ENCODE assay signal across 23 cellular contexts in genomic region chr6:3263091-3263490, GRCh38. TPM values are rescaled to one million over a fixed set of nuclear protein-coding genes. Genes with fewer than 3 reads are reported as not detected.
A peak's percentile ranks its signal among the peaks of the same experiment; 100 is the strongest.
DNase-seq lines count a peak whose midpoint lies in the region; ATAC-seq lines count a peak whose summit lies in the region.
"Had no signal": no experiment of that assay in that cellular context is flagged by ENCODE, and none has a peak within 500 bp of the region (broad histone marks: within the 10 kb centered on the region; RNA-seq: fewer than 3 reads in every experiment).

No MANE protein-coding gene starts in this region.

- no peak for DNase-seq in activated CD8-positive, alpha-beta memory T cell treated with anti-CD3 and anti-CD28 coated beads, Interleukin-2, amount 10 ng/mL, durations not matched to agents 7 days and 5 days
- DNase-seq in activated CD8-positive, alpha-beta memory T cell treated with anti-CD3 and anti-CD28 coated beads for 24 hours: no peak
- peak; percentile 43 for DNase-seq in H7
- peak; percentile 49 for DNase-seq in dermis blood vessel endothelial cell
- peak; percentile 62 for DNase-seq in renal cortical epithelial cell (ENCODE audit: low read depth)
- no peak for DNase-seq in NCI-H2107 (lab: John Stamatoyannopoulos, UW)
- no peak for DNase-seq in NCI-H345 (lab: John Stamatoyannopoulos, UW)
- DNase-seq in NCI-H748 (lab: John Stamatoyannopoulos, UW; ENCODE audit: unreplicated experiment): no peak
- DNase-seq: activated effector memory CD4-positive, alpha-beta T cell treated with Interleukin-2 at 50 U/mL for 16 hours; amniotic stem cell; DMS153; GF-D8; NCI-H1092 treated with DMSO at 0.1 percent for 48 hours; NCI-H2029 treated with DMSO at 0.1 percent for 48 hours; NCI-H446; occipital lobe had no signal

- H3K4me3 Mint-ChIP-seq in activated CD8-positive, alpha-beta memory T cell treated with anti-CD3 and anti-CD28 coated beads, Interleukin-2, amount 10 ng/mL, durations not matched to agents 7 days and 5 days: no peak overlapping the region
- H3K4me3 Mint-ChIP-seq: dendritic cell treated with granulocyte-macrophage colony-stimulating factor and Interleukin-4, amounts not matched to agents 40 ng/mL and 50 ng/mL, for 4 days; GM23338 had no signal

- no peak for ATAC-seq in activated CD8-positive, alpha-beta memory T cell treated with anti-CD3 and anti-CD28 coated beads, Interleukin-2, amount 10 ng/mL, durations not matched to agents 7 days and 5 days
- ATAC-seq: activated CD4-positive, CD25-positive, alpha-beta regulatory T cell treated with anti-CD3 and anti-CD28 coated beads, Interleukin-2, amount 50 U/mL, for 24 hours; GM23338 had no signal

- H3K9me3 Mint-ChIP-seq in activated CD8-positive, alpha-beta memory T cell treated with anti-CD3 and anti-CD28 coated beads, Interleukin-2, amount 10 ng/mL, durations not matched to agents 7 days and 5 days (ENCODE audit: low read depth): no peaks in the 10 kb centered on the region
- H3K9me3 Mint-ChIP-seq: dendritic cell treated with granulocyte-macrophage colony-stimulating factor and Interleukin-4, amounts not matched to agents 40 ng/mL and 50 ng/mL, for 4 days; GM23338 had no signal

- no peaks in the 10 kb centered on the region for H3K27me3 ChIP-seq in H7 (ENCODE audit: control insufficient read depth, insufficient read depth, low read length)
- H3K27me3 ChIP-seq: BLaER1 treated with 17β-estradiol and CSF1 and Interleukin-3, amounts not matched to agents 10 nM and 100 nM; cardiac muscle cell; right atrium auricular region had no signal

- H3K27ac Mint-ChIP-seq in activated CD8-positive, alpha-beta memory T cell treated with anti-CD3 and anti-CD28 coated beads, Interleukin-2, amount 10 ng/mL, durations not matched to agents 7 days and 5 days: peak overlapping the region; percentile 2
- H3K27ac Mint-ChIP-seq: dendritic cell treated with granulocyte-macrophage colony-stimulating factor and Interleukin-4, amounts not matched to agents 40 ng/mL and 50 ng/mL, for 4 days; GM23338 had no signal

- H3K27me3 Mint-ChIP-seq in activated CD8-positive, alpha-beta memory T cell treated with anti-CD3 and anti-CD28 coated beads, Interleukin-2, amount 10 ng/mL, durations not matched to agents 7 days and 5 days: no peaks in the 10 kb centered on the region
- H3K27me3 Mint-ChIP-seq: dendritic cell treated with granulocyte-macrophage colony-stimulating factor and Interleukin-4, amounts not matched to agents 40 ng/mL and 50 ng/mL, for 4 days had no signal

- H3K36me3 Mint-ChIP-seq in activated CD8-positive, alpha-beta memory T cell treated with anti-CD3 and anti-CD28 coated beads, Interleukin-2, amount 10 ng/mL, durations not matched to agents 7 days and 5 days: peaks cover 17% of the 10 kb centered on the region

- peaks cover 11% of the 10 kb centered on the region for H3K36me3 ChIP-seq in H7 (replicated peaks; ENCODE audit: control insufficient read depth, insufficient read depth, low read length)

- peaks cover 40% of the 10 kb centered on the region for H3K4me1 Mint-ChIP-seq in activated CD8-positive, alpha-beta memory T cell treated with anti-CD3 and anti-CD28 coated beads, Interleukin-2, amount 10 ng/mL, durations not matched to agents 7 days and 5 days

- no peak overlapping the region for H3K4me3 ChIP-seq in H7 (ENCODE audit: insufficient read depth, low read depth, low read length)
- H3K4me3 ChIP-seq: BLaER1 treated with 17β-estradiol and CSF1 and Interleukin-3, amounts not matched to agents 10 nM and 100 nM; cardiac muscle cell; GM23338; right atrium auricular region; thoracic aorta had no signal

- CTCF ChIA-PET in activated CD8-positive, alpha-beta memory T cell treated with anti-CD3 and anti-CD28 coated beads, Interleukin-2, amount 10 ng/mL, durations not matched to agents 7 days and 5 days (lab: Charles Lee): interaction anchor here (1.1 to 5.5 kb wide), 3 partner anchors 12 to 142 kb away, joined by 4 to 46 read pairs (median 9); no protein-coding TSS in a partner anchor

RNA-seq across cellular contexts. Expression of gene PSMG4, which starts 4.3 kb away (rescaled TPM):
- 10 to 100 TPM; 24.4 TPM for total RNA-seq in activated CD8-positive, alpha-beta memory T cell treated with anti-CD3 and anti-CD28 coated beads, Interleukin-2, amount 10 ng/mL, durations not matched to agents 7 days and 5 days
- total RNA-seq in H7 (2014; rRNA removed; shearing (Covaris generic)): 20.9 and 37.9 TPM in 2 replicates
- 31.8 and 33.5 TPM in 2 replicates for total RNA-seq in dermis blood vessel endothelial cell
- total RNA-seq in renal cortical epithelial cell: 13.1 and 24.8 TPM in 2 replicates

RNA-seq across cellular contexts. Expression of gene TUBB2B, which starts 35.6 kb away (rescaled TPM):
- not detected for total RNA-seq in activated CD8-positive, alpha-beta memory T cell treated with anti-CD3 and anti-CD28 coated beads, Interleukin-2, amount 10 ng/mL, durations not matched to agents 7 days and 5 days
- total RNA-seq in H7 (2014; rRNA removed; shearing (Covaris generic)): 1,817 and 1,848 TPM in 2 replicates
- total RNA-seq in dermis blood vessel endothelial cell: 6.7 and 9.7 TPM in 2 replicates
- total RNA-seq in renal cortical epithelial cell: 21.6 and 53.5 TPM in 2 replicates

Comparison
In these comparisons a context has a peak if more than half of its experiments do, and no peak if none do; other contexts are left out.
1. DNase-seq: peak in H7 (single experiment), dermis blood vessel endothelial cell (single experiment) and renal cortical epithelial cell (single experiment); none in activated CD8-positive, alpha-beta memory T cell treated with anti-CD3 and anti-CD28 coated beads, Interleukin-2, amount 10 ng/mL, durations not matched to agents 7 days and 5 days (single experiment), activated CD8-positive, alpha-beta memory T cell treated with anti-CD3 and anti-CD28 coated beads for 24 hours (single experiment), NCI-H2107 (single experiment), NCI-H345 (single experiment) and NCI-H748 (single experiment).
2. RNA of gene TUBB2B, which starts 35.6 kb away (total RNA-seq): 1,817 to 1,848 TPM in H7; 21.6 to 53.5 TPM in renal cortical epithelial cell, 6.7 to 9.7 TPM in dermis blood vessel endothelial cell and not detected in activated CD8-positive, alpha-beta memory T cell treated with anti-CD3 and anti-CD28 coated beads, Interleukin-2, amount 10 ng/mL, durations not matched to agents 7 days and 5 days; every median in the first group is over 10 times any median in the second.